Comparison of ENCODE assay signal across 19 cellular contexts in the genomic region with DNA sequence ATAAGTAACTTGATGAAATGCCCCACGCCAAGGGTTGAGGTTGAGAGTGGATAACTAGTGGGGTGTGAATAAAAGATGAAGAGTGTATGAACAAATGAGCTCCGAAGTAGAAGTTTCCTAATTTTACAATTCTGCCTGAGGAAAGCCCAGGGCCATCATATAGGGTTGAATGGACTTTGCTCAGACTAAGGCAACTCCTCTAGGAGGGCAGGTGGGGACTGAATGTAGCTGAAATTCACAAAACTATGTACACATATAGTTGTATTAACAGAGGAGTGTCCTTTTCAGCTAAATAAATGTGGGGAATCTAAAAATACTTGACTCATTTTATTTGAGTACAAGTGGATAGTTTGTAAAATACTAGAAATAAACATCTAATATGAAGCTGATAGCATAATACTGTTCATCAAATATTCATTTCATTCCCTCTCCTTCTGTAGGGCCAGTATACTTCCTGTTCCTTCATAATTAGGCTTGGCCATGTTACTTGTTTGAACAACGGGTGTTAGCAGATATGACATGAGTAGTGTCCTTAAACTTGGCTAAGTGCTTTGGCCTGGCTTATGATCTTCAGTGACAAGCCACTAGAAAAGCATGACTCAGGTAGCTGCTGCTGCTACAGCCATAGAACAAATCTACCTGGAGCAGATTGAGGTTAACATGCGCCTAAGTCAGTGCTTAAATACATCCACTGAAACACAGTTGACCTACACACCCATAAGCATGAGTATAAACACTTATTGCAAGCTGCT. TPM values are rescaled to one million over a fixed set of nuclear protein-coding genes. Genes with fewer than 3 reads are reported as not detected.
DNase-seq lines count a peak whose midpoint lies in the region; ATAC-seq and TF ChIP-seq lines count a peak whose summit lies in the region.
"Had no signal": no experiment of that assay in that cellular context is flagged by ENCODE, and none has a peak within 500 bp of the region (broad histone marks: within the 10 kb centered on the region; RNA-seq: fewer than 3 reads in every experiment).

No MANE protein-coding gene starts in this region.

- H4K20me1 ChIP-seq in PC-3 (ENCODE audit: low read length) (no peaks in the 10 kb centered on the region), MM.1S (ENCODE audit: insufficient read depth, low read length) (no peaks in the 10 kb centered on the region)

- H3K9me3 ChIP-seq in left ventricle myocardium inferior (replicated peaks) (no peaks in the 10 kb centered on the region), PC-3 (ENCODE audit: low read length) (no peaks in the 10 kb centered on the region), BE2C (no peaks in the 10 kb centered on the region), MM.1S (replicated peaks; ENCODE audit: insufficient read depth, low read length) (no peaks in the 10 kb centered on the region)

- no peak overlapping the region for H2AFZ ChIP-seq in PC-3 (ENCODE audit: low read length)
- H2AFZ ChIP-seq in MM.1S (ENCODE audit: low read length): no peak overlapping the region

- H3K9me2 ChIP-seq in PC-3 (replicated peaks; ENCODE audit: low read length): no peaks in the 10 kb centered on the region
- H3K9me2 ChIP-seq in MM.1S (replicated peaks; ENCODE audit: insufficient read depth, low read length): no peaks in the 10 kb centered on the region

- H3K9ac ChIP-seq in PC-3 (ENCODE audit: low read length): no peak overlapping the region
- H3K9ac ChIP-seq in MM.1S (ENCODE audit: low read length): no peak overlapping the region

- H3K4me1 ChIP-seq in left ventricle myocardium inferior (peaks cover 25% of the 10 kb centered on the region), PC-3 (ENCODE audit: insufficient read depth, low read length) (no peaks in the 10 kb centered on the region), BE2C (no peaks in the 10 kb centered on the region), MM.1S (ENCODE audit: low read length) (0 out of 2 replicates have a peak, but pooled peaks cover 5% of the 10 kb centered on the region)

- H3K27me3 ChIP-seq in left ventricle myocardium inferior (ENCODE audit: low read depth): no peaks in the 10 kb centered on the region
- H3K27me3 ChIP-seq in PC-3 (ENCODE audit: low read length): no peaks in the 10 kb centered on the region
- H3K27me3 ChIP-seq in BE2C: no peaks in the 10 kb centered on the region; the same call in 1 of the 2 replicates
- no peaks in the 10 kb centered on the region for H3K27me3 ChIP-seq in MM.1S (replicated peaks; ENCODE audit: insufficient read depth, low read length)

- peak; percentile 80 for ATAC-seq in Right ventricle myocardium inferior
- ATAC-seq in PC-3: peak; percentile 24; the same call in 1 of the 2 replicates
- peak; percentile 96 for ATAC-seq in left colon
- no peak for ATAC-seq in HG03135 (IDR thresholded peaks at IDR 0.05; ENCODE audit: unreplicated experiment)
- ATAC-seq: activated CD4-positive, alpha-beta T cell treated with anti-CD3 and anti-CD28 coated beads for 36 hours; HCT116 had no signal

- DNase-seq in Right ventricle myocardium inferior (ENCODE audit: missing footprints) (no peak), left ventricle myocardium inferior (no peak), PC-3 (no peak), left colon (peak in 1 of 2 donors; percentile 51), BE2C (no peak), substantia nigra (lab: John Stamatoyannopoulos, UW) (no peak), MM.1S (no peak)
- DNase-seq: activated CD4-positive, alpha-beta T cell treated with anti-CD3 and anti-CD28 coated beads for 36 hours; activated T-cell treated with anti-CD3 and anti-CD28 coated beads, Interleukin-2, amount 50 U/mL, for 1 hour; DND-41; hippocampal formation; NCI-H446; T-helper 2 cell had no signal

- no peak for TF ChIP-seq CTCF in left ventricle myocardium inferior (IDR thresholded peaks at IDR 0.05; ENCODE audit: borderline replicate concordance)
- no peak for TF ChIP-seq CTCF in PC-3 (conservative IDR thresholded peaks at IDR 0.05; ENCODE audit: low read depth, low read length)
- no peak for TF ChIP-seq CTCF in BE2C (IDR thresholded peaks at IDR 0.05; ENCODE audit: low read depth, low read length)
- TF ChIP-seq CTCF in MM.1S (IDR thresholded peaks at IDR 0.05; ENCODE audit: low read length): no peak

- POLR2A ChIA-PET in PC-3 (lab: Charles Lee; ENCODE audit: unreplicated experiment): interaction anchor here (0.7 kb wide), 2 partner anchors 356 to 379 kb away, joined by 3 read pairs; no protein-coding TSS in a partner anchor

- H3K4me3 ChIP-seq in left ventricle myocardium inferior (no peak overlapping the region), PC-3 (ENCODE audit: low read length) (no peak overlapping the region), BE2C (ENCODE audit: low read depth, low read length) (no peak overlapping the region), MM.1S (ENCODE audit: low read length) (no peak overlapping the region)

- CTCF ChIA-PET in PC-3 (lab: Charles Lee): no interaction called here

- H3F3A ChIP-seq in PC-3 (ENCODE audit: low read length, unreplicated experiment): no peaks in the 10 kb centered on the region
- no peaks in the 10 kb centered on the region for H3F3A ChIP-seq in MM.1S (ENCODE audit: insufficient read depth, low read length)

- H3K36me3 ChIP-seq in left ventricle myocardium inferior (peaks cover 48% of the 10 kb centered on the region), PC-3 (ENCODE audit: low read depth, low read length) (peaks cover 8% of the 10 kb centered on the region; the same call in 1 of the 2 replicates), BE2C (no peaks in the 10 kb centered on the region), MM.1S (replicated peaks; ENCODE audit: insufficient read depth, low read length) (no peaks in the 10 kb centered on the region; the same call in 1 of the 2 replicates)

- H3K27ac ChIP-seq in left ventricle myocardium inferior (replicated peaks) (no peak overlapping the region), PC-3 (ENCODE audit: low read length) (no peak overlapping the region), substantia nigra (ENCODE audit: low read depth, low read length, poor library complexity, severe bottlenecking) (no peak overlapping the region), MM.1S (ENCODE audit: low read length) (no peak overlapping the region)

- intact Hi-C loops in Right ventricle myocardium inferior (cut with DNase I): no loop called here
- intact Hi-C loops in left ventricle myocardium inferior (cut with micrococcal nuclease): no loop called here
- intact Hi-C loops in PC-3 (cut with micrococcal nuclease): no loop called here
- intact Hi-C loops in left colon (cut with DNase I, micrococcal nuclease): no loop called here

- H3K79me2 ChIP-seq in PC-3 (ENCODE audit: low read length) (no peaks in the 10 kb centered on the region), MM.1S (ENCODE audit: low read length) (no peaks in the 10 kb centered on the region)

- no peak overlapping the region for H3K4me2 ChIP-seq in PC-3 (ENCODE audit: low read length)
- no peak overlapping the region for H3K4me2 ChIP-seq in MM.1S (ENCODE audit: low read depth, low read length)

- BruUV-seq in PC-3 (replicated peaks; lab: Mats Ljungman, UMichigan): no TSS peak

RNA-seq across cellular contexts. Expression of gene PLSCR1, which starts 26.5 kb away (rescaled TPM):
- total RNA-seq in Right ventricle myocardium inferior (29.9 TPM), left ventricle myocardium inferior (25.4 TPM), PC-3 (2014; rRNA removed) (31.4 and 48.8 TPM in 2 replicates), left colon (100 to 1,000 TPM; 168 to 292 TPM)
- polyA plus RNA-seq in BE2C (2012; ENCODE audit: insufficient read depth, insufficient read length, low read depth): 0.71 TPM

RNA-seq across cellular contexts. Expression of gene PLSCR2, which starts 48.5 kb away (rescaled TPM):
- not detected for total RNA-seq in Right ventricle myocardium inferior
- total RNA-seq in left ventricle myocardium inferior: not detected
- total RNA-seq in PC-3 (2014; rRNA removed): 0.86 TPM in 1 of 2 replicates, not detected in the other
- 1 to 10 TPM in 1 of 2 donors, under 1 TPM in 1; 0.70 to 2.7 TPM for total RNA-seq in left colon
- not detected for polyA plus RNA-seq in BE2C (2012; ENCODE audit: insufficient read depth, insufficient read length, low read depth)
- total RNA-seq: chondrocyte, epithelial cell of proximal tubule, lung microvascular endothelial cell, omental fat pad had no signal
